18 cellular contexts compared by ENCODE assay signal in the genomic region with DNA sequence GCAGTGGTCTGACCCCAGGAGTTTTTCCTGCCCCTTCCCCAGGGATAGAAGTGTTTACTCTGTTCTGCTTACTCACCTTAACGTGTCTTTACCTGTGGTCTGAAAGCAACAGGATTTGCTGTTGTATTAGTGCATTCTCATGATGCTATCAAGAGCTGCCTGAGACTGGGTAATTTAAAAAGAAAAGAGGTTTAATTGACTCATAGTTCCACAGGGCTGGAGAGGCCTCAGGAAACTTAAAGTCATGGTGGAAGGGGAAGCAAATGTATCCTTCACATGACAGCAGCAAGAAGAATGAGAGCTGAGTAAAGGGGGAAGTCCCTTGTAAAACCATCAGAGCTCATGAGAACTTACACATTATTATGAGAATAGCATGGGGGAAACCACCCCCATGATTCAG.
A peak's percentile ranks its signal among the peaks of the same experiment; 100 is the strongest.
DNase-seq lines count a peak whose midpoint lies in the region; ATAC-seq and TF ChIP-seq lines count a peak whose summit lies in the region.
"Had no signal": no experiment of that assay in that cellular context is flagged by ENCODE, and none has a peak within 500 bp of the region (broad histone marks: within the 10 kb centered on the region; RNA-seq: fewer than 3 reads in every experiment).

No MANE protein-coding gene starts in this region.

- no peaks in the 10 kb centered on the region for H4K20me1 ChIP-seq in GM23248 (ENCODE audit: insufficient read depth)

- H3K4me1 Mint-ChIP-seq in activated B cell treated with CpG ODN at 0.5 μM for 24 hours = peaks cover 7% of the 10 kb centered on the region
- H3K4me1 Mint-ChIP-seq: nephron progenitor cell had no signal

- H3K4me3 ChIP-seq in GM23248 (no peak overlapping the region), WERI-Rb-1 (ENCODE audit: low read depth, low read length) (no peak overlapping the region)
- H3K4me3 ChIP-seq: adrenal gland, esophagus squamous epithelium, upper lobe of right lung had no signal

- CTCF ChIA-PET in activated B cell treated with CpG ODN at 0.5 μM for 24 hours (lab: Charles Lee) = interaction anchor here (1.1 kb wide), 1 partner anchor 124 kb away, joined by 3 read pairs; no protein-coding TSS in a partner anchor

- H3F3A ChIP-seq in GM23248 (ENCODE audit: insufficient read depth) = no peaks in the 10 kb centered on the region; the same call in 1 of the 2 replicates

- H3K27me3 ChIP-seq in GM23248 (replicated peaks; ENCODE audit: insufficient read depth) (no peaks in the 10 kb centered on the region), WERI-Rb-1 (ENCODE audit: insufficient read depth, low read depth, severe bottlenecking) (no peaks in the 10 kb centered on the region)
- H3K27me3 ChIP-seq: adrenal gland, esophagus squamous epithelium, upper lobe of right lung had no signal

- H3K27ac ChIP-seq in GM23248 (peak overlapping the region; percentile 23; the same call in 1 of the 2 replicates), WERI-Rb-1 (no peak overlapping the region)
- H3K27ac ChIP-seq: 22Rv1, adrenal gland, esophagus squamous epithelium, upper lobe of right lung had no signal

- WGBS in GM23248 (ENCODE audit: low coverage in 1 of 2, low lambda C conversion rate in 2 of 2, missing lambda C conversion rate in 2 of 2), 2 experiments = 13 to 32% methylated on average over 1 of the region's 1 CpG

- H2AFZ ChIP-seq in GM23248 = no peak overlapping the region

- intact Hi-C loops in activated B cell treated with CpG ODN at 0.5 μM for 24 hours (cut with micrococcal nuclease) = no loop called here

- in situ Hi-C loops in GM23248 (cut with MboI) = no loop called here

- no peak overlapping the region for H3K27ac Mint-ChIP-seq in activated B cell treated with CpG ODN at 0.5 μM for 24 hours
- H3K27ac Mint-ChIP-seq: nephron progenitor cell had no signal

- TF ChIP-seq CTCF in activated B cell treated with CpG ODN at 0.5 μM for 24 hours (IDR thresholded peaks at IDR 0.05) (no peak), WERI-Rb-1 (IDR thresholded peaks at IDR 0.05; ENCODE audit: low read depth, low read length) (no peak)

- peaks cover 3% of the 10 kb centered on the region; the same call in 1 of the 2 replicates for H3K4me1 ChIP-seq in GM23248 (ENCODE audit: insufficient read depth)
- H3K4me1 ChIP-seq: adrenal gland, esophagus squamous epithelium, upper lobe of right lung had no signal

- no peak overlapping the region for H3K4me3 Mint-ChIP-seq in activated B cell treated with CpG ODN at 0.5 μM for 24 hours
- H3K4me3 Mint-ChIP-seq: nephron progenitor cell had no signal

- H3K27me3 Mint-ChIP-seq in activated B cell treated with CpG ODN at 0.5 μM for 24 hours = no peaks in the 10 kb centered on the region

- H3K36me3 Mint-ChIP-seq in activated B cell treated with CpG ODN at 0.5 μM for 24 hours (ENCODE audit: low read depth) = no peaks in the 10 kb centered on the region

- H3K4me2 ChIP-seq in GM23248 (ENCODE audit: unreplicated experiment) = no peak overlapping the region

- ATAC-seq in activated B cell treated with CpG ODN at 0.5 μM for 24 hours (ENCODE audit: low read depth) = peak; percentile 72
- ATAC-seq in GM19397 (IDR thresholded peaks at IDR 0.05; ENCODE audit: unreplicated experiment) = no peak
- ATAC-seq: left ventricle myocardium superior, right cardiac atrium, upper lobe of right lung had no signal

- H3K9me3 ChIP-seq in GM23248 (ENCODE audit: low read depth) = no peaks in the 10 kb centered on the region
- no peaks in the 10 kb centered on the region for H3K9me3 ChIP-seq in WERI-Rb-1 (ENCODE audit: severe bottlenecking)
- H3K9me3 ChIP-seq: adrenal gland, esophagus squamous epithelium, upper lobe of right lung had no signal

- H3K9me3 Mint-ChIP-seq in activated B cell treated with CpG ODN at 0.5 μM for 24 hours = peaks cover 11% of the 10 kb centered on the region

- no peaks in the 10 kb centered on the region for H3K36me3 ChIP-seq in GM23248 (ENCODE audit: low read depth)
- no peaks in the 10 kb centered on the region for H3K36me3 ChIP-seq in WERI-Rb-1
- H3K36me3 ChIP-seq: adrenal gland, esophagus squamous epithelium, upper lobe of right lung had no signal

- no peaks in the 10 kb centered on the region for H3K9me2 ChIP-seq in GM23248 (ENCODE audit: insufficient read depth)

- H3K79me2 ChIP-seq in GM23248 (ENCODE audit: insufficient read depth) = no peaks in the 10 kb centered on the region

- DNase-seq in DMS53 (lab: John Stamatoyannopoulos, UW) (peak; percentile 14), DMS53 treated with DMSO at 0.1 percent for 48 hours (lab: John Stamatoyannopoulos, UW; ENCODE audit: unreplicated experiment) (no peak), GM23248 (peak; percentile 34), activated B cell treated with CpG ODN at 0.5 μM for 24 hours (no peak), glomerular endothelial cell (ENCODE audit: extremely low read depth, low read depth, low spot score) (peak; percentile 3), T-helper 2 cell (no peak), WERI-Rb-1 (no peak)
- DNase-seq: adrenal gland, DND-41, esophagus squamous epithelium, hypothalamus, left ventricle myocardium superior, NCI-H2107, nephron progenitor cell, right cardiac atrium, upper lobe of right lung had no signal

- POLR2A ChIA-PET in activated B cell treated with CpG ODN at 0.5 μM for 24 hours (lab: Charles Lee) = no interaction called here

- no peak overlapping the region for H3K9ac ChIP-seq in GM23248

Comparison
In these comparisons a context has a peak if more than half of its experiments do, and no peak if none do; other contexts are left out.
1. DNase-seq: peak in DMS53 (single experiment), GM23248 (single experiment) and glomerular endothelial cell (single experiment); none in DMS53 treated with DMSO at 0.1 percent for 48 hours (single experiment), activated B cell treated with CpG ODN at 0.5 μM for 24 hours (single experiment), T-helper 2 cell (0 of 5) and WERI-Rb-1 (single experiment).